1 cellular context compared by ENCODE assay signal in the genomic region with DNA sequence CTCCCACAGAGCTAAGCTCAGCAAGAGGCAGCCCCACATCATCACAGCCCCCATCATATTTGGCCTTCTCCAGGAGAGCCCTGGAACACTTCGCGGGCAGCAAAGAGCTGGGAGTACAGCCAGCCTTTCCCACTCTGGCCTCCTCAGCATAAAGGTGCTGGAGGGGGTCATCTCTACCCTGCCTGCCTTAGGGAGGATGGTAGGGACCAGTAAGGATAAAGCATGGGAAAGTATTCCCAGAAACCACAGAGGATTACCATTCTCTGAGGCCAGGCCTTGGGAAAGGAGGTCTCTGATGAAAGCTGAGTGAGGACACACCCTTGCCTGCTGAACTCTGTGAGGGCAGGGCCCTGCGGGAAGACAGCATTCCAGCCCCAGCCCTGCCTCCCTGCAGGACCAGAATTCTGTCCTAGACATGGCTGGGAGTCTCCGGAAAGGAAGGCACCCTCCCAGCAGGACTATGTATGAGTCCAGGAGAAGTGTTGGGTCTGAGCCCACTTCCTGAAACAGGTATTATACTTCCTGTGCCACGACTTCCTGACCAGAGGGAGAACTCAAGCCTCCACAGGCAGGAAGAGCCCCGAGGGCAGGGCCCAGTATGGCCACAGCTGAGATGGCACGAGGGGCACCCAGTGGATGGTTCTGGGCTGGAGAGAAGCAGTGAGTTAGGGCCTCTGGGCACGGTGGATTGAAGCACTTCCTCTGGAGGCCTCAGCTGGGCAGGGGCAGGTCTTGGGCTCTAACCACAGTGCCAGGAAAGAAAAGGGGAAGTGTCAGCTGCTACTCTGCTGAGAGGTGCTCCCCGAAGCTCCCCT.
TF ChIP-seq lines count a peak whose summit lies in the region.

No MANE protein-coding gene starts in this region.

TF ChIP-seq in GM12878, 131 proteins besides CTCF, POLR2A, EP300 and RAD21 (continues in another document):
- TF ChIP-seq TARDBP (IDR thresholded peaks at IDR 0.05; ENCODE audit: borderline replicate concordance) (no peak), IKZF1 (conservative IDR thresholded peaks at IDR 0.05) (peak; percentile 27; the same call in 1 of the 2 replicates), CEBPZ (IDR thresholded peaks at IDR 0.05; ENCODE audit: low read depth, low read length) (no peak), ZNF217 (IDR thresholded peaks at IDR 0.05) (no peak), RELA (IDR thresholded peaks at IDR 0.05; ENCODE audit: borderline replicate concordance, partially characterized antibody) (no peak), MYB (IDR thresholded peaks at IDR 0.05; ENCODE audit: borderline replicate concordance, low read depth, low read length) (no peak), HSF1 (IDR thresholded peaks at IDR 0.05; ENCODE audit: low read depth, low read length) (no peak), ZBED1 (IDR thresholded peaks at IDR 0.05; ENCODE audit: borderline replicate concordance) (no peak), MTA3 (IDR thresholded peaks at IDR 0.05; ENCODE audit: borderline replicate concordance, low read length) (no peak), SPI1 (IDR thresholded peaks at IDR 0.05; ENCODE audit: borderline replicate concordance, insufficient read depth, low read depth, low read length) (peak; percentile 88), SRF (IDR thresholded peaks at IDR 0.05; ENCODE audit: low read depth in 2 of 2, low read length in 2 of 2) (no peak), NFIC (IDR thresholded peaks at IDR 0.05; ENCODE audit: low read depth, low read length) (no peak), FOS (IDR thresholded peaks at IDR 0.05; ENCODE audit: borderline replicate concordance, extremely low read depth, insufficient read length) (no peak), DPF2 (IDR thresholded peaks at IDR 0.05) (0 out of 2 replicates have a peak, but pooled peaks have one; percentile 23), IKZF2 (IDR thresholded peaks at IDR 0.05) (peak; percentile 30 to 41; a peak in 2 of 4 replicates), CBX3 (IDR thresholded peaks at IDR 0.05; ENCODE audit: borderline replicate concordance, low read depth) (no peak), BACH1 (IDR thresholded peaks at IDR 0.05; ENCODE audit: borderline replicate concordance) (no peak), KLF5 (IDR thresholded peaks at IDR 0.05; ENCODE audit: partially characterized antibody) (no peak), KAT2A (conservative IDR thresholded peaks at IDR 0.05; ENCODE audit: control insufficient read depth, low read depth, low read length) (no peak), NR2C2 (IDR thresholded peaks at IDR 0.05; ENCODE audit: borderline replicate concordance, control insufficient read depth, insufficient read length, low read depth) (no peak), BMI1 (IDR thresholded peaks at IDR 0.05; ENCODE audit: borderline replicate concordance) (no peak), ELK1 (IDR thresholded peaks at IDR 0.05; ENCODE audit: low read depth, low read length) (no peak), RB1 (IDR thresholded peaks at IDR 0.05; ENCODE audit: borderline replicate concordance) (no peak), STAT1 (conservative IDR thresholded peaks at IDR 0.05) (no peak), SMAD1 (IDR thresholded peaks at IDR 0.05; ENCODE audit: low read depth, partially characterized antibody) (no peak), NR2C1 (IDR thresholded peaks at IDR 0.05) (no peak), CBX5 (IDR thresholded peaks at IDR 0.05; ENCODE audit: low read depth) (no peak), SREBF2 (IDR thresholded peaks at IDR 0.05; ENCODE audit: low read length) (no peak), POLR2AphosphoS2 (IDR thresholded peaks at IDR 0.05; ENCODE audit: low read depth, low read length) (no peak), E4F1 (IDR thresholded peaks at IDR 0.05; ENCODE audit: borderline replicate concordance, partially characterized antibody) (no peak), WRNIP1 (IDR thresholded peaks at IDR 0.05; ENCODE audit: borderline replicate concordance, low read depth, low read length) (no peak), FOXM1 (IDR thresholded peaks at IDR 0.05; ENCODE audit: low read depth, low read length) (no peak), MEF2A (IDR thresholded peaks at IDR 0.05; ENCODE audit: insufficient read depth, low read depth, low read length) (no peak), SKIL (IDR thresholded peaks at IDR 0.05; ENCODE audit: low read depth, poor library complexity, severe bottlenecking) (no peak), ESRRA (IDR thresholded peaks at IDR 0.05; ENCODE audit: low read length) (no peak), ZBTB33 (IDR thresholded peaks at IDR 0.05) (no peak), NFXL1 (IDR thresholded peaks at IDR 0.05; ENCODE audit: borderline replicate concordance) (no peak), CHD2 (IDR thresholded peaks at IDR 0.05; ENCODE audit: borderline replicate concordance, low read depth, low read length) (no peak), NR2F1 (conservative IDR thresholded peaks at IDR 0.05) (no peak), KDM1A (IDR thresholded peaks at IDR 0.05; ENCODE audit: borderline replicate concordance) (no peak), TBL1XR1 (IDR thresholded peaks at IDR 0.05; ENCODE audit: low read depth, low read length) (no peak), CBFB (IDR thresholded peaks at IDR 0.05; ENCODE audit: low read depth) (no peak), ETV6 (conservative IDR thresholded peaks at IDR 0.05 in 1 of 2, IDR thresholded peaks at IDR 0.05 in 1 of 2; ENCODE audit: borderline replicate concordance in 1 of 2, low read depth in 1 of 2) (peak in 1 of 2 experiments; percentile 58; a peak in 1 of 4 replicates), EED (IDR thresholded peaks at IDR 0.05; ENCODE audit: low read depth) (peak; percentile 59; the same call in 1 of the 2 replicates)
- TF ChIP-seq, protein P1, sequence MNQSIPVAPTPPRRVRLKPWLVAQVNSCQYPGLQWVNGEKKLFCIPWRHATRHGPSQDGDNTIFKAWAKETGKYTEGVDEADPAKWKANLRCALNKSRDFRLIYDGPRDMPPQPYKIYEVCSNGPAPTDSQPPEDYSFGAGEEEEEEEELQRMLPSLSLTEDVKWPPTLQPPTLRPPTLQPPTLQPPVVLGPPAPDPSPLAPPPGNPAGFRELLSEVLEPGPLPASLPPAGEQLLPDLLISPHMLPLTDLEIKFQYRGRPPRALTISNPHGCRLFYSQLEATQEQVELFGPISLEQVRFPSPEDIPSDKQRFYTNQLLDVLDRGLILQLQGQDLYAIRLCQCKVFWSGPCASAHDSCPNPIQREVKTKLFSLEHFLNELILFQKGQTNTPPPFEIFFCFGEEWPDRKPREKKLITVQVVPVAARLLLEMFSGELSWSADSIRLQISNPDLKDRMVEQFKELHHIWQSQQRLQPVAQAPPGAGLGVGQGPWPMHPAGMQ (IDR thresholded peaks at IDR 0.05; ENCODE audit: borderline replicate concordance) = no peak
- TF ChIP-seq, protein P2, sequence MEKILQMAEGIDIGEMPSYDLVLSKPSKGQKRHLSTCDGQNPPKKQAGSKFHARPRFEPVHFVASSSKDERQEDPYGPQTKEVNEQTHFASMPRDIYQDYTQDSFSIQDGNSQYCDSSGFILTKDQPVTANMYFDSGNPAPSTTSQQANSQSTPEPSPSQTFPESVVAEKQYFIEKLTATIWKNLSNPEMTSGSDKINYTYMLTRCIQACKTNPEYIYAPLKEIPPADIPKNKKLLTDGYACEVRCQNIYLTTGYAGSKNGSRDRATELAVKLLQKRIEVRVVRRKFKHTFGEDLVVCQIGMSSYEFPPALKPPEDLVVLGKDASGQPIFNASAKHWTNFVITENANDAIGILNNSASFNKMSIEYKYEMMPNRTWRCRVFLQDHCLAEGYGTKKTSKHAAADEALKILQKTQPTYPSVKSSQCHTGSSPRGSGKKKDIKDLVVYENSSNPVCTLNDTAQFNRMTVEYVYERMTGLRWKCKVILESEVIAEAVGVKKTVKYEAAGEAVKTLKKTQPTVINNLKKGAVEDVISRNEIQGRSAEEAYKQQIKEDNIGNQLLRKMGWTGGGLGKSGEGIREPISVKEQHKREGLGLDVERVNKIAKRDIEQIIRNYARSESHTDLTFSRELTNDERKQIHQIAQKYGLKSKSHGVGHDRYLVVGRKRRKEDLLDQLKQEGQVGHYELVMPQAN (conservative IDR thresholded peaks at IDR 0.05) = no peak
